21 cellular contexts compared by ENCODE assay signal in the genomic region with DNA sequence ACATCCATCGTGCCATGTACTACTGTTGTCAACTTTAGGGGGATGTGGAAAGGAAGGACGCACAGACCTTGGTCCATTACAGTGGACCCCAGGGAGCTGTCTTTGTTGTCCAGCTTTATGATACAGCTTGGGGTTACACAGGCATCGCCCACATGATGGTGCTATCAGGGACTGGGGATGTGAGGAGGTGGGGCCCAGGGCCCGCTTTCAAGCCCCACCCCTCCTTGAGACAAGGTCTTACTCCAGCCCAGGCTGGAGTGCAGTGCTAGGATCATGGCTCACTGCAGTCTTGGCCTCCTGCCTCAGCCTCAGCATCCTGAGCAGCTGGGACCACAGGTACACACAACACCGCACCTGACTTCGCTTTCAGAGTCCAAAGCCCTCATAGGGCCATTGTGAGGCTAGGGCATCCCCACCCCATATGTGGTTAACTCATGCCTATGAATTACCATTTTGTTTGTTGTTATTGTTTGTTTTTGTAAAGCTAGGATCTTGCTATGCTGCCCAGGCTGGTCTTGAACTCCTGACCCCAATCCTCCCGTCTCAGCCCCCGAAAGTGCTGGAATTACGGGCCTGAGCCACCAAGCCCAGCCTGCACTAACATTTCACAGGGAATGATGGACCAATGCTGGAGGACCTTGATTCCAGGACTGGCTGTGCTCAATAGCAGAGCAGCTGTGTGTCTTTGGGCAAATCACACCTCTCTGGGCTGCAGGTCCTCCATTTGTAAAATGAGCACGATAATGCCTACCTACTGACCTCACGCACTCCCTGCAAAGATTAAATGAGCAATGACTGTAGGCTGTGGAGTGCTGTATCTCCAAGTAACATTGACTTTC. TPM values are rescaled to one million over a fixed set of nuclear protein-coding genes. Genes with fewer than 3 reads are reported as not detected.
DNase-seq lines count a peak whose midpoint lies in the region; ATAC-seq, FAIRE-seq and TF ChIP-seq lines count a peak whose summit lies in the region.
"Had no signal": no experiment of that assay in that cellular context is flagged by ENCODE, and none has a peak within 500 bp of the region (broad histone marks: within the 10 kb centered on the region; RNA-seq: fewer than 3 reads in every experiment).

No MANE protein-coding gene starts in this region.

- TF ChIP-seq POLR2A in HepG2 (IDR thresholded peaks at IDR 0.05; ENCODE audit: insufficient read depth in 1 of 2, low read depth in 2 of 2, low read length in 2 of 2) (no peak), right lobe of liver (IDR thresholded peaks at IDR 0.05) (no peak)

- H4K20me1 ChIP-seq in HepG2 (ENCODE audit: insufficient read depth, low read length): no peaks in the 10 kb centered on the region; the same call in 1 of the 2 replicates

- no peak for TF ChIP-seq RAD21 in HepG2 (CRISPR knock-in tag; IDR thresholded peaks at IDR 0.05)

- H3K36me3 Mint-ChIP-seq in WTC11 (peaks cover 15% of the 10 kb centered on the region; the same call in 1 of the 2 replicates), type B pancreatic cell (peaks cover 4% of the 10 kb centered on the region)
- H3K36me3 Mint-ChIP-seq in activated T-cell treated with anti-CD3 and anti-CD28 coated beads, Interleukin-2, amount 50 U/mL, for 4 hours (ENCODE audit: insufficient read depth): peaks cover 2% of the 10 kb centered on the region

- intact Hi-C loops in HepG2 (cut with micrococcal nuclease; ENCODE audit: unreplicated experiment): no loop called here
- intact Hi-C loops in right lobe of liver (cut with DNase I): no loop called here

- POLR2A ChIA-PET in HepG2 (lab: Yijun Ruan, JAX) (interaction anchor here (0.8 to 6.0 kb wide), 5 partner anchors 11 to 41 kb away, joined by 3 to 30 read pairs (median 4); a partner anchor contains a TSS), WTC11 (lab: Charles Lee) (interaction anchor here (1.0 kb wide), 1 partner anchor 11 kb away, joined by 3 read pairs; no protein-coding TSS in a partner anchor)

- H3K4me1 Mint-ChIP-seq in WTC11: peaks cover 63% of the 10 kb centered on the region
- peaks cover 21% of the 10 kb centered on the region for H3K4me1 Mint-ChIP-seq in type B pancreatic cell (ENCODE audit: unreplicated experiment)
- H3K4me1 Mint-ChIP-seq in activated T-cell treated with anti-CD3 and anti-CD28 coated beads, Interleukin-2, amount 50 U/mL, for 4 hours (ENCODE audit: low read depth): peaks cover 38% of the 10 kb centered on the region

- no peak for TF ChIP-seq EP300 in HepG2 (IDR thresholded peaks at IDR 0.05; ENCODE audit: low read depth in 2 of 2, low read length in 2 of 2)
- TF ChIP-seq EP300 in HepG2 (CRISPR knock-in tag; IDR thresholded peaks at IDR 0.05; ENCODE audit: borderline replicate concordance): no peak

- no peak for ATAC-seq in HepG2
- ATAC-seq in right lobe of liver: no peak
- peak; percentile 34; the same call in 1 of the 2 replicates for ATAC-seq in WTC11
- no peak for ATAC-seq in activated T-cell treated with anti-CD3 and anti-CD28 coated beads, Interleukin-2, amount 50 U/mL, for 4 hours
- ATAC-seq in HG02642 (IDR thresholded peaks at IDR 0.05; ENCODE audit: poor library complexity, unreplicated experiment): no peak
- ATAC-seq: foreskin keratinocyte, Right ventricle myocardium inferior had no signal

- DNase-seq in HepG2 (ENCODE audit: low spot score): no peak
- no peak for DNase-seq in right lobe of liver
- DNase-seq in WTC11 (ENCODE audit: low spot score): no peak
- DNase-seq in type B pancreatic cell (ENCODE audit: extremely low spot score, unreplicated experiment): no peak
- DNase-seq in retina: no peak
- no peak for DNase-seq in activated T-cell treated with anti-CD3 and anti-CD28 coated beads, Interleukin-2, amount 50 U/mL, for 4 hours
- DNase-seq: activated CD4-positive, alpha-beta memory T cell treated with anti-CD3 and anti-CD28 coated beads for 36 hours; activated T-cell treated with anti-CD3 and anti-CD28 coated beads, Interleukin-2, amount 50 U/mL, for 24 hours; dermis blood vessel endothelial cell; foreskin keratinocyte; NCI-H524; stimulated activated CD4-positive, alpha-beta T cell treated with anti-CD3 and anti-CD28 coated beads, Interleukin-4, amount 100 ng/mL, for 4 hours had no signal

- BruUV-seq in HepG2 (replicated peaks; lab: Mats Ljungman, UMichigan): no TSS peak

- peaks cover 82% of the 10 kb centered on the region for H3K79me2 ChIP-seq in HepG2 (ENCODE audit: insufficient read depth, low read length)

- H3K4me3 Mint-ChIP-seq in WTC11 (no peak overlapping the region), type B pancreatic cell (no peak overlapping the region)
- no peak overlapping the region for H3K4me3 Mint-ChIP-seq in activated T-cell treated with anti-CD3 and anti-CD28 coated beads, Interleukin-2, amount 50 U/mL, for 4 hours
- H3K4me3 Mint-ChIP-seq: activated CD4-positive, alpha-beta memory T cell treated with anti-CD3 and anti-CD28 coated beads for 36 hours; activated T-cell treated with anti-CD3 and anti-CD28 coated beads, Interleukin-2, amount 50 U/mL, for 24 hours had no signal

- H3K27me3 Mint-ChIP-seq in WTC11 (ENCODE audit: low read depth): no peaks in the 10 kb centered on the region
- no peaks in the 10 kb centered on the region for H3K27me3 Mint-ChIP-seq in type B pancreatic cell
- H3K27me3 Mint-ChIP-seq in activated T-cell treated with anti-CD3 and anti-CD28 coated beads, Interleukin-2, amount 50 U/mL, for 4 hours (ENCODE audit: low read depth): no peaks in the 10 kb centered on the region
- H3K27me3 Mint-ChIP-seq: activated CD4-positive, alpha-beta memory T cell treated with anti-CD3 and anti-CD28 coated beads for 36 hours; activated T-cell treated with anti-CD3 and anti-CD28 coated beads, Interleukin-2, amount 50 U/mL, for 24 hours had no signal

- no peaks in the 10 kb centered on the region for H3K9me3 Mint-ChIP-seq in WTC11
- H3K9me3 Mint-ChIP-seq in type B pancreatic cell: no peaks in the 10 kb centered on the region
- H3K9me3 Mint-ChIP-seq in activated T-cell treated with anti-CD3 and anti-CD28 coated beads, Interleukin-2, amount 50 U/mL, for 4 hours: no peaks in the 10 kb centered on the region
- H3K9me3 Mint-ChIP-seq: activated CD4-positive, alpha-beta memory T cell treated with anti-CD3 and anti-CD28 coated beads for 36 hours; activated T-cell treated with anti-CD3 and anti-CD28 coated beads, Interleukin-2, amount 50 U/mL, for 24 hours had no signal

- in situ Hi-C loops in HepG2 (cut with HindIII; ENCODE audit: extremely low pct_ligation_motif_present, low pct_unique_long_range_greater_than_20kb): no loop called here

- H3K4me3 ChIP-seq in HepG2 (replicated peaks in 1 of 3; ENCODE audit: insufficient read depth in 1 of 3, low read depth in 2 of 3, low read length in 3 of 3) (no peak overlapping the region), right lobe of liver (no peak overlapping the region), iPS-15b (ENCODE audit: low read depth, low read length) (no peak overlapping the region)
- H3K4me3 ChIP-seq: prostate gland, smooth muscle cell had no signal

- H3K36me3 ChIP-seq in HepG2 (replicated peaks in 1 of 2; ENCODE audit: control insufficient read depth in 1 of 2, insufficient read depth in 2 of 2, low read length in 2 of 2): peaks cover 5 to 32% of the 10 kb centered on the region in 2 experiments; a peak in 4 of 5 replicates
- no peaks in the 10 kb centered on the region for H3K36me3 ChIP-seq in right lobe of liver
- H3K36me3 ChIP-seq in iPS-15b (ENCODE audit: control insufficient read depth, insufficient read depth, low read length): peaks cover 6% of the 10 kb centered on the region
- H3K36me3 ChIP-seq: prostate gland had no signal

- over 99% methylated on average over 10 of the region's 11 CpGs for WGBS in HepG2 (ENCODE audit: low lambda C conversion rate)
- WGBS in right lobe of liver (ENCODE audit: insufficient coverage, low coverage, low lambda C conversion rate, missing lambda C conversion rate): 95% methylated on average over 7 of the region's 11 CpGs

- no peak for FAIRE-seq in HepG2 (lab: Jason Lieb, UNC)
- FAIRE-seq: GM12891 had no signal

- H3K9ac ChIP-seq in HepG2 (ENCODE audit: insufficient read depth, low read depth, low read length): no peak overlapping the region
- peak overlapping the region; percentile 1 for H3K9ac ChIP-seq in iPS-15b (ENCODE audit: low read depth, low read length)

- H3K4me1 ChIP-seq in HepG2 (ENCODE audit: insufficient read depth, low read length): peaks cover 90% of the 10 kb centered on the region
- peaks cover 0 to 41% (median 20%) of the 10 kb centered on the region in 4 donors for H3K4me1 ChIP-seq in right lobe of liver
- H3K4me1 ChIP-seq in iPS-15b (ENCODE audit: control insufficient read depth, insufficient read depth, low read length): peaks cover 10% of the 10 kb centered on the region
- H3K4me1 ChIP-seq: foreskin keratinocyte, prostate gland had no signal

- peak overlapping the region; percentile 57 for H3K27ac ChIP-seq in HepG2 (ENCODE audit: extremely low read length, insufficient read depth, low read length)
- H3K27ac ChIP-seq in right lobe of liver: no peak overlapping the region
- H3K27ac ChIP-seq: C4-2B, epithelial cell of prostate, foreskin keratinocyte, prostate gland, VCaP had no signal

- H3K4me2 ChIP-seq in HepG2 (ENCODE audit: low read depth, low read length): peak overlapping the region; percentile 23; the same call in 1 of the 2 replicates
- H3K4me2 ChIP-seq: smooth muscle cell had no signal

- peak overlapping the region; percentile 85 for H3K27ac Mint-ChIP-seq in WTC11
- peak overlapping the region; percentile 57 for H3K27ac Mint-ChIP-seq in type B pancreatic cell
- H3K27ac Mint-ChIP-seq: activated CD4-positive, alpha-beta memory T cell treated with anti-CD3 and anti-CD28 coated beads for 36 hours; activated T-cell treated with anti-CD3 and anti-CD28 coated beads, Interleukin-2, amount 50 U/mL, for 24 hours had no signal

- TF ChIP-seq CTCF in HepG2 (CRISPR knock-in tag; IDR thresholded peaks at IDR 0.05): 0 out of 2 replicates have a peak, but pooled peaks have one; percentile 4
- TF ChIP-seq CTCF in right lobe of liver (IDR thresholded peaks at IDR 0.05): no peak
- no peak for TF ChIP-seq CTCF in WTC11 (IDR thresholded peaks at IDR 0.05)
- TF ChIP-seq CTCF in type B pancreatic cell (conservative IDR thresholded peaks at IDR 0.05): no peak

- no peaks in the 10 kb centered on the region for H3K9me3 ChIP-seq in HepG2 (ENCODE audit: low read length)
- no peaks in the 10 kb centered on the region for H3K9me3 ChIP-seq in right lobe of liver
- H3K9me3 ChIP-seq in iPS-15b (ENCODE audit: control insufficient read depth, insufficient read depth, low read length): no peaks in the 10 kb centered on the region
- H3K9me3 ChIP-seq: prostate gland had no signal

- H2AFZ ChIP-seq in HepG2 (ENCODE audit: low read length): no peak overlapping the region

- H3K27me3 ChIP-seq in HepG2 (ENCODE audit: control insufficient read depth in 1 of 2, insufficient read depth in 2 of 2, low read length in 2 of 2): no peaks in the 10 kb centered on the region
- no peaks in the 10 kb centered on the region for H3K27me3 ChIP-seq in right lobe of liver
- H3K27me3 ChIP-seq in iPS-15b (ENCODE audit: control insufficient read depth, insufficient read depth, low read length): no peaks in the 10 kb centered on the region
- H3K27me3 ChIP-seq: foreskin keratinocyte had no signal

- CTCF ChIA-PET in HepG2 (lab: Yijun Ruan, JAX; ENCODE audit: low intra/inter-chr PET ratio, low total read pairs) (no interaction called here), WTC11 (lab: Charles Lee) (interaction anchor here (0.8 to 1.6 kb wide), 3 partner anchors 9 to 33 kb away, joined by 3 to 7 read pairs (median 3); a partner anchor contains a TSS)

RNA-seq across cellular contexts. Expression of a gene that starts 17.2 kb away (rescaled TPM):
- total RNA-seq in HepG2 (2016; rRNA removed; fragmentation: Illumina TruSeq; extraction: Trizol) (17.8 and 24.9 TPM in 2 replicates), right lobe of liver (10 to 100 TPM; 10.4 to 16.7 (median 14.5) TPM), WTC11 (2021) (46.0 to 49.4 TPM (median 46.2 TPM) in 3 replicates), type B pancreatic cell (ENCODE audit: low replicate concordance) (8.5 and 37.2 TPM in 2 replicates)
- 3.6 TPM in 2 replicates for total RNA-seq in HepG2 (2016; cell fraction: cytosol; rRNA removed; fragmentation: Illumina TruSeq; extraction: Trizol; ENCODE audit: low read depth)
- total RNA-seq in HepG2 (2016; cell fraction: insoluble cytoplasmic fraction; rRNA removed; fragmentation: Illumina TruSeq; extraction: Trizol): 15.8 and 25.9 TPM in 2 replicates
- total RNA-seq in HepG2 (2016; cell fraction: membrane; rRNA removed; fragmentation: Illumina TruSeq; extraction: Trizol): 14.6 and 18.9 TPM in 2 replicates
- 15.0 and 18.9 TPM in 2 replicates for total RNA-seq in HepG2 (2016; cell fraction: nucleus; rRNA removed; fragmentation: Illumina TruSeq; extraction: Trizol)
- polyA plus RNA-seq in HepG2 (2011; rRNA removed): 16.3 and 17.0 TPM in 2 replicates
- polyA plus RNA-seq in HepG2 (2011; cell fraction: cytosol; rRNA removed): 10.9 and 15.5 TPM in 2 replicates
- 14.6 and 16.7 TPM in 2 replicates for polyA plus RNA-seq in HepG2 (2011; cell fraction: nucleus; rRNA removed)
- 13.3 and 16.9 TPM in 2 replicates for polyA plus RNA-seq in HepG2 (2012)
- 2.3 and 2.9 TPM in 2 replicates for polyA plus RNA-seq in HepG2 (2016; cell fraction: cytosol; fragmentation: Illumina TruSeq; extraction: Trizol; ENCODE audit: low read depth)
- polyA plus RNA-seq in HepG2 (2016; cell fraction: insoluble cytoplasmic fraction; fragmentation: Illumina TruSeq; extraction: Trizol; ENCODE audit: low read depth): 20.4 and 21.6 TPM in 2 replicates
- 11.6 and 11.9 TPM in 2 replicates for polyA plus RNA-seq in HepG2 (2016; cell fraction: membrane; fragmentation: Illumina TruSeq; extraction: Trizol; ENCODE audit: low read depth)
- 22.8 and 26.4 TPM in 2 replicates for polyA plus RNA-seq in HepG2 (2016; cell fraction: nucleus; fragmentation: Illumina TruSeq; extraction: Trizol; ENCODE audit: insufficient read depth, low read depth)
- polyA minus RNA-seq in HepG2 (2011; rRNA and poly(A)+ RNA removed; ENCODE audit: low replicate concordance): 49.4 and 94.6 TPM in 2 replicates
- 25.8 and 27.6 TPM in 2 replicates for polyA minus RNA-seq in HepG2 (2011; cell fraction: cytosol; rRNA and poly(A)+ RNA removed)
- polyA minus RNA-seq in HepG2 (2011; cell fraction: nucleus; rRNA and poly(A)+ RNA removed): 22.4 and 31.0 TPM in 2 replicates
- total RNA-seq in activated T-cell treated with anti-CD3 and anti-CD28 coated beads, Interleukin-2, amount 50 U/mL, for 4 hours: 10 to 100 TPM; 15.0 to 18.1 (median 15.6) TPM

RNA-seq across cellular contexts. Expression of a gene that starts 32.7 kb away (rescaled TPM):
- 4.9 and 9.1 TPM in 2 replicates for total RNA-seq in HepG2 (2016; rRNA removed; fragmentation: Illumina TruSeq; extraction: Trizol)
- total RNA-seq in HepG2 (2016; cell fraction: cytosol; rRNA removed; fragmentation: Illumina TruSeq; extraction: Trizol; ENCODE audit: low read depth): 4.4 and 5.2 TPM in 2 replicates
- 4.2 and 8.4 TPM in 2 replicates for total RNA-seq in HepG2 (2016; cell fraction: insoluble cytoplasmic fraction; rRNA removed; fragmentation: Illumina TruSeq; extraction: Trizol)
- total RNA-seq in HepG2 (2016; cell fraction: membrane; rRNA removed; fragmentation: Illumina TruSeq; extraction: Trizol): 2.6 and 3.0 TPM in 2 replicates
- 12.1 and 12.8 TPM in 2 replicates for total RNA-seq in HepG2 (2016; cell fraction: nucleus; rRNA removed; fragmentation: Illumina TruSeq; extraction: Trizol)
- polyA plus RNA-seq in HepG2 (2011; rRNA removed): 15.0 and 19.2 TPM in 2 replicates
- 6.7 and 8.3 TPM in 2 replicates for polyA plus RNA-seq in HepG2 (2011; cell fraction: cytosol; rRNA removed)
- polyA plus RNA-seq in HepG2 (2011; cell fraction: nucleus; rRNA removed): 81.8 and 104 TPM in 2 replicates
- polyA plus RNA-seq in HepG2 (2012): 6.2 and 6.4 TPM in 2 replicates
- polyA plus RNA-seq in HepG2 (2016; cell fraction: cytosol; fragmentation: Illumina TruSeq; extraction: Trizol; ENCODE audit: low read depth): 0.53 and 0.70 TPM in 2 replicates
- polyA plus RNA-seq in HepG2 (2016; cell fraction: insoluble cytoplasmic fraction; fragmentation: Illumina TruSeq; extraction: Trizol; ENCODE audit: low read depth): 3.5 and 3.9 TPM in 2 replicates
- polyA plus RNA-seq in HepG2 (2016; cell fraction: membrane; fragmentation: Illumina TruSeq; extraction: Trizol; ENCODE audit: low read depth): 1.2 and 1.3 TPM in 2 replicates
- 28.7 and 33.1 TPM in 2 replicates for polyA plus RNA-seq in HepG2 (2016; cell fraction: nucleus; fragmentation: Illumina TruSeq; extraction: Trizol; ENCODE audit: insufficient read depth, low read depth)
- polyA minus RNA-seq in HepG2 (2011; rRNA and poly(A)+ RNA removed; ENCODE audit: low replicate concordance): 24.8 and 29.5 TPM in 2 replicates
- polyA minus RNA-seq in HepG2 (2011; cell fraction: cytosol; rRNA and poly(A)+ RNA removed): 4.3 and 5.3 TPM in 2 replicates
- 15.6 and 19.0 TPM in 2 replicates for polyA minus RNA-seq in HepG2 (2011; cell fraction: nucleus; rRNA and poly(A)+ RNA removed)
- 10 to 100 TPM; 10.9 to 16.7 (median 13.4) TPM for total RNA-seq in right lobe of liver
- 7.0 to 10.6 TPM (median 8.6 TPM) in 3 replicates for total RNA-seq in WTC11 (2021)
- 19.5 and 23.9 TPM in 2 replicates for total RNA-seq in type B pancreatic cell (ENCODE audit: low replicate concordance)
- total RNA-seq in activated T-cell treated with anti-CD3 and anti-CD28 coated beads, Interleukin-2, amount 50 U/mL, for 4 hours: 10 to 100 TPM; 17.7 to 20.5 (median 19.2) TPM
